Comparison of ENCODE assay signal across 12 cellular contexts in genomic region chr10:80412521-80412920, GRCh38. TPM values are rescaled to one million over a fixed set of nuclear protein-coding genes. Genes with fewer than 3 reads are reported as not detected.
DNase-seq lines count a peak whose midpoint lies in the region; ATAC-seq, FAIRE-seq and TF ChIP-seq lines count a peak whose summit lies in the region.
"Had no signal": no experiment of that assay in that cellular context is flagged by ENCODE, and none has a peak within 500 bp of the region (broad histone marks: within the 10 kb centered on the region; RNA-seq: fewer than 3 reads in every experiment).

No MANE protein-coding gene starts in this region.

- H3K4me1 Mint-ChIP-seq in nephron progenitor cell = peaks cover 91% of the 10 kb centered on the region

- peaks cover 10% of the 10 kb centered on the region; the same call in 1 of the 2 replicates for H4K20me1 ChIP-seq in HepG2 (ENCODE audit: insufficient read depth, low read length)

- DNase-seq in HepG2 (ENCODE audit: low spot score) (no peak), right lobe of liver (no peak), breast epithelium (ENCODE audit: low spot score in 2 of 2) (no peak), nephron progenitor cell (no peak), vagina (ENCODE audit: extremely low spot score in 2 of 2) (no peak), HCEC 1CT (no peak), T-helper 2 cell (no peak)
- DNase-seq: activated B cell treated with CpG ODN at 0.5 μM for 24 hours, NCI-H2171 treated with DMSO at 0.1 percent for 48 hours, occipital lobe had no signal

- no peak for TF ChIP-seq CTCF in HepG2 (CRISPR knock-in tag; IDR thresholded peaks at IDR 0.05)
- no peak for TF ChIP-seq CTCF in right lobe of liver (IDR thresholded peaks at IDR 0.05)
- TF ChIP-seq CTCF in breast epithelium (IDR thresholded peaks at IDR 0.05) = no peak
- TF ChIP-seq CTCF in nephron progenitor cell (IDR thresholded peaks at IDR 0.05) = no peak
- no peak for TF ChIP-seq CTCF in vagina (IDR thresholded peaks at IDR 0.05)

- H3K4me3 ChIP-seq in HepG2 (replicated peaks in 1 of 3; ENCODE audit: insufficient read depth in 1 of 3, low read depth in 2 of 3, low read length in 3 of 3) = no peak overlapping the region
- H3K4me3 ChIP-seq in right lobe of liver = no peak overlapping the region
- H3K4me3 ChIP-seq in breast epithelium = no peak overlapping the region
- H3K4me3 ChIP-seq in vagina = no peak overlapping the region

- no peaks in the 10 kb centered on the region for H3K9me3 Mint-ChIP-seq in nephron progenitor cell
- H3K9me3 Mint-ChIP-seq: activated B cell treated with CpG ODN at 0.5 μM for 24 hours had no signal

- no TSS peak for BruUV-seq in HepG2 (replicated peaks; lab: Mats Ljungman, UMichigan)

- TF ChIP-seq POLR2A in HepG2 (IDR thresholded peaks at IDR 0.05; ENCODE audit: insufficient read depth in 1 of 2, low read depth in 2 of 2, low read length in 2 of 2) (no peak), right lobe of liver (IDR thresholded peaks at IDR 0.05) (no peak), breast epithelium (IDR thresholded peaks at IDR 0.05) (no peak), vagina (IDR thresholded peaks at IDR 0.05) (no peak)

- in situ Hi-C loops in HepG2 (cut with HindIII; ENCODE audit: extremely low pct_ligation_motif_present, low pct_unique_long_range_greater_than_20kb) = no loop called here

- H3K4me2 ChIP-seq in HepG2 (ENCODE audit: low read depth, low read length) = peak overlapping the region; percentile 29; the same call in 1 of the 2 replicates

- H3K27ac ChIP-seq in HepG2 (ENCODE audit: extremely low read length, insufficient read depth, low read length) (peak overlapping the region; percentile 9), right lobe of liver (no peak overlapping the region), breast epithelium (peak overlapping the region; percentile 71 to 86), vagina (peak overlapping the region; percentile 73)

- peaks cover 78% of the 10 kb centered on the region for H3K4me1 ChIP-seq in HepG2 (ENCODE audit: insufficient read depth, low read length)
- peaks cover 0 to 67% (median 36%) of the 10 kb centered on the region in 4 donors for H3K4me1 ChIP-seq in right lobe of liver
- H3K4me1 ChIP-seq in breast epithelium = peaks cover 7 to 24% of the 10 kb centered on the region in 2 donors
- H3K4me1 ChIP-seq in vagina = peaks cover 88% of the 10 kb centered on the region

- H3K36me3 Mint-ChIP-seq in nephron progenitor cell (ENCODE audit: low read depth) = peaks cover 5% of the 10 kb centered on the region

- ATAC-seq in HepG2 = no peak
- no peak for ATAC-seq in right lobe of liver
- ATAC-seq in GM19328 (IDR thresholded peaks at IDR 0.05; ENCODE audit: unreplicated experiment) = no peak

- H3K27me3 Mint-ChIP-seq in nephron progenitor cell (ENCODE audit: low read depth, poor library complexity) = no peaks in the 10 kb centered on the region

- H3K79me2 ChIP-seq in HepG2 (ENCODE audit: insufficient read depth, low read length) = peaks cover 80% of the 10 kb centered on the region

- TF ChIP-seq EP300 in HepG2 (IDR thresholded peaks at IDR 0.05; ENCODE audit: low read depth in 2 of 2, low read length in 2 of 2) = no peak
- TF ChIP-seq EP300 in HepG2 (CRISPR knock-in tag; IDR thresholded peaks at IDR 0.05; ENCODE audit: borderline replicate concordance) = no peak

- no peaks in the 10 kb centered on the region; a peak in 1 of 5 replicates for H3K27me3 ChIP-seq in HepG2 (ENCODE audit: control insufficient read depth in 1 of 2, insufficient read depth in 2 of 2, low read length in 2 of 2)
- no peaks in the 10 kb centered on the region for H3K27me3 ChIP-seq in right lobe of liver
- no peaks in the 10 kb centered on the region for H3K27me3 ChIP-seq in breast epithelium
- no peaks in the 10 kb centered on the region for H3K27me3 ChIP-seq in vagina

- no peak for TF ChIP-seq RAD21 in HepG2 (CRISPR knock-in tag; IDR thresholded peaks at IDR 0.05)

- CTCF ChIA-PET in HepG2 (lab: Yijun Ruan, JAX; ENCODE audit: low intra/inter-chr PET ratio, low total read pairs) = no interaction called here

- peak overlapping the region; percentile 63 for H3K4me3 Mint-ChIP-seq in nephron progenitor cell
- H3K4me3 Mint-ChIP-seq: activated B cell treated with CpG ODN at 0.5 μM for 24 hours had no signal

- H3K27ac Mint-ChIP-seq in nephron progenitor cell = peak overlapping the region; percentile 97
- H3K27ac Mint-ChIP-seq: activated B cell treated with CpG ODN at 0.5 μM for 24 hours had no signal

- intact Hi-C loops in HepG2 (cut with micrococcal nuclease; ENCODE audit: unreplicated experiment) = no loop called here
- intact Hi-C loops in right lobe of liver (cut with DNase I) = no loop called here
- intact Hi-C loops in breast epithelium (cut with DNase I; ENCODE audit: low total_unique reads) = no loop called here
- intact Hi-C loops in vagina (cut with DNase I) = no loop called here

- H2AFZ ChIP-seq in HepG2 (ENCODE audit: low read length) = no peak overlapping the region

- WGBS in HepG2 (ENCODE audit: low lambda C conversion rate) = 96% methylated on average over 6 of the region's 6 CpGs
- 76% methylated on average over 3 of the region's 6 CpGs for WGBS in right lobe of liver (ENCODE audit: insufficient coverage, low coverage, low lambda C conversion rate, missing lambda C conversion rate)

- no peak for FAIRE-seq in HepG2 (lab: Jason Lieb, UNC)

- no peak overlapping the region for H3K9ac ChIP-seq in HepG2 (ENCODE audit: insufficient read depth, low read depth, low read length)

- POLR2A ChIA-PET in HepG2 (lab: Yijun Ruan, JAX) = interaction anchor here (1.3 kb wide), 1 partner anchor 86 kb away, joined by 6 read pairs; no protein-coding TSS in a partner anchor

- H3K9me3 ChIP-seq in HepG2 (ENCODE audit: low read length) = no peaks in the 10 kb centered on the region
- no peaks in the 10 kb centered on the region for H3K9me3 ChIP-seq in right lobe of liver
- H3K9me3 ChIP-seq in breast epithelium = no peaks in the 10 kb centered on the region
- H3K9me3 ChIP-seq in vagina = no peaks in the 10 kb centered on the region

- no peaks in the 10 kb centered on the region for H3K36me3 ChIP-seq in HepG2 (replicated peaks in 1 of 2; ENCODE audit: control insufficient read depth in 1 of 2, insufficient read depth in 2 of 2, low read length in 2 of 2)
- H3K36me3 ChIP-seq in right lobe of liver = no peaks in the 10 kb centered on the region
- H3K36me3 ChIP-seq in breast epithelium = no peaks in the 10 kb centered on the region
- no peaks in the 10 kb centered on the region for H3K36me3 ChIP-seq in vagina

RNA-seq across cellular contexts. Expression of gene PRXL2A, which starts 4.2 kb away (rescaled TPM):
- 57.4 and 79.9 TPM in 2 replicates for total RNA-seq in HepG2 (2016; rRNA removed; fragmentation: Illumina TruSeq; extraction: Trizol)
- total RNA-seq in HepG2 (2016; cell fraction: cytosol; rRNA removed; fragmentation: Illumina TruSeq; extraction: Trizol; ENCODE audit: low read depth) = 61.0 and 61.6 TPM in 2 replicates
- 60.4 and 81.6 TPM in 2 replicates for total RNA-seq in HepG2 (2016; cell fraction: insoluble cytoplasmic fraction; rRNA removed; fragmentation: Illumina TruSeq; extraction: Trizol)
- 103 and 106 TPM in 2 replicates for total RNA-seq in HepG2 (2016; cell fraction: membrane; rRNA removed; fragmentation: Illumina TruSeq; extraction: Trizol)
- total RNA-seq in HepG2 (2016; cell fraction: nucleus; rRNA removed; fragmentation: Illumina TruSeq; extraction: Trizol) = 46.3 and 54.0 TPM in 2 replicates
- 43.9 and 44.0 TPM in 2 replicates for polyA plus RNA-seq in HepG2 (2011; rRNA removed)
- 30.6 and 48.5 TPM in 2 replicates for polyA plus RNA-seq in HepG2 (2011; cell fraction: cytosol; rRNA removed)
- polyA plus RNA-seq in HepG2 (2011; cell fraction: nucleus; rRNA removed) = 9.3 and 15.2 TPM in 2 replicates
- polyA plus RNA-seq in HepG2 (2012) = 75.8 and 86.2 TPM in 2 replicates
- polyA plus RNA-seq in HepG2 (2016; cell fraction: cytosol; fragmentation: Illumina TruSeq; extraction: Trizol; ENCODE audit: low read depth) = 96.8 and 103 TPM in 2 replicates
- 78.0 and 79.1 TPM in 2 replicates for polyA plus RNA-seq in HepG2 (2016; cell fraction: insoluble cytoplasmic fraction; fragmentation: Illumina TruSeq; extraction: Trizol; ENCODE audit: low read depth)
- 115 and 119 TPM in 2 replicates for polyA plus RNA-seq in HepG2 (2016; cell fraction: membrane; fragmentation: Illumina TruSeq; extraction: Trizol; ENCODE audit: low read depth)
- 101 and 103 TPM in 2 replicates for polyA plus RNA-seq in HepG2 (2016; cell fraction: nucleus; fragmentation: Illumina TruSeq; extraction: Trizol; ENCODE audit: insufficient read depth, low read depth)
- 10.9 and 11.9 TPM in 2 replicates for polyA minus RNA-seq in HepG2 (2011; rRNA and poly(A)+ RNA removed; ENCODE audit: low replicate concordance)
- 18.7 and 25.3 TPM in 2 replicates for polyA minus RNA-seq in HepG2 (2011; cell fraction: cytosol; rRNA and poly(A)+ RNA removed)
- 10.4 and 12.6 TPM in 2 replicates for polyA minus RNA-seq in HepG2 (2011; cell fraction: nucleus; rRNA and poly(A)+ RNA removed)
- 10 to 100 TPM; 41.3 to 89.8 (median 80.5) TPM for total RNA-seq in right lobe of liver
- 100 to 1,000 TPM in 1 of 3 donors, 10 to 100 TPM in 2; 82.3 to 547 (median 88.4) TPM for total RNA-seq in breast epithelium
- total RNA-seq in vagina = 62.4 TPM

RNA-seq across cellular contexts. Expression of gene TSPAN14, which starts 41.6 kb away (rescaled TPM):
- 17.4 and 24.1 TPM in 2 replicates for total RNA-seq in HepG2 (2016; rRNA removed; fragmentation: Illumina TruSeq; extraction: Trizol)
- total RNA-seq in HepG2 (2016; cell fraction: cytosol; rRNA removed; fragmentation: Illumina TruSeq; extraction: Trizol; ENCODE audit: low read depth) = 5.0 and 6.4 TPM in 2 replicates
- total RNA-seq in HepG2 (2016; cell fraction: insoluble cytoplasmic fraction; rRNA removed; fragmentation: Illumina TruSeq; extraction: Trizol) = 16.0 and 24.8 TPM in 2 replicates
- 15.7 and 18.1 TPM in 2 replicates for total RNA-seq in HepG2 (2016; cell fraction: membrane; rRNA removed; fragmentation: Illumina TruSeq; extraction: Trizol)
- 28.9 and 38.5 TPM in 2 replicates for total RNA-seq in HepG2 (2016; cell fraction: nucleus; rRNA removed; fragmentation: Illumina TruSeq; extraction: Trizol)
- 73.8 and 80.6 TPM in 2 replicates for polyA plus RNA-seq in HepG2 (2011; rRNA removed)
- 66.9 and 68.7 TPM in 2 replicates for polyA plus RNA-seq in HepG2 (2011; cell fraction: cytosol; rRNA removed)
- polyA plus RNA-seq in HepG2 (2011; cell fraction: nucleus; rRNA removed) = 64.3 and 75.0 TPM in 2 replicates
- polyA plus RNA-seq in HepG2 (2012) = 36.4 and 39.6 TPM in 2 replicates
- 6.7 and 7.8 TPM in 2 replicates for polyA plus RNA-seq in HepG2 (2016; cell fraction: cytosol; fragmentation: Illumina TruSeq; extraction: Trizol; ENCODE audit: low read depth)
- polyA plus RNA-seq in HepG2 (2016; cell fraction: insoluble cytoplasmic fraction; fragmentation: Illumina TruSeq; extraction: Trizol; ENCODE audit: low read depth) = 19.6 and 25.9 TPM in 2 replicates
- polyA plus RNA-seq in HepG2 (2016; cell fraction: membrane; fragmentation: Illumina TruSeq; extraction: Trizol; ENCODE audit: low read depth) = 15.4 and 16.2 TPM in 2 replicates
- polyA plus RNA-seq in HepG2 (2016; cell fraction: nucleus; fragmentation: Illumina TruSeq; extraction: Trizol; ENCODE audit: insufficient read depth, low read depth) = 59.1 and 62.2 TPM in 2 replicates
- 22.0 and 139 TPM in 2 replicates for polyA minus RNA-seq in HepG2 (2011; rRNA and poly(A)+ RNA removed; ENCODE audit: low replicate concordance)
- polyA minus RNA-seq in HepG2 (2011; cell fraction: cytosol; rRNA and poly(A)+ RNA removed) = 48.1 and 54.0 TPM in 2 replicates
- polyA minus RNA-seq in HepG2 (2011; cell fraction: nucleus; rRNA and poly(A)+ RNA removed) = 39.9 and 48.0 TPM in 2 replicates
- total RNA-seq in right lobe of liver = 10 to 100 TPM; 22.1 to 39.0 (median 28.4) TPM
- total RNA-seq in breast epithelium = 10 to 100 TPM; 52.8 to 76.8 (median 74.8) TPM
- total RNA-seq in vagina = 98.0 TPM

RNA-seq across cellular contexts. Expression of gene DYDC2, which starts 55.9 kb away (rescaled TPM):
- total RNA-seq in HepG2 (2016; rRNA removed; fragmentation: Illumina TruSeq; extraction: Trizol) (2.3 and 4.2 TPM in 2 replicates), right lobe of liver (1 to 10 TPM in 2 of 6 experiments, under 1 TPM in 2, not detected in 2; 0.34 to 2.5 (median 0.84) TPM), breast epithelium (under 1 TPM in 1 of 3 donors, not detected in 2; 0.32 TPM), vagina (not detected)
- 2.6 and 2.8 TPM in 2 replicates for total RNA-seq in HepG2 (2016; cell fraction: cytosol; rRNA removed; fragmentation: Illumina TruSeq; extraction: Trizol; ENCODE audit: low read depth)
- total RNA-seq in HepG2 (2016; cell fraction: insoluble cytoplasmic fraction; rRNA removed; fragmentation: Illumina TruSeq; extraction: Trizol) = 2.9 and 3.6 TPM in 2 replicates
- total RNA-seq in HepG2 (2016; cell fraction: membrane; rRNA removed; fragmentation: Illumina TruSeq; extraction: Trizol) = 6.5 and 7.7 TPM in 2 replicates
- total RNA-seq in HepG2 (2016; cell fraction: nucleus; rRNA removed; fragmentation: Illumina TruSeq; extraction: Trizol) = 1.3 TPM in 2 replicates
- 0.98 and 2.3 TPM in 2 replicates for polyA plus RNA-seq in HepG2 (2011; rRNA removed)
- polyA plus RNA-seq in HepG2 (2011; cell fraction: cytosol; rRNA removed) = 0.59 and 1.8 TPM in 2 replicates
- 0.27 and 1.1 TPM in 2 replicates for polyA plus RNA-seq in HepG2 (2011; cell fraction: nucleus; rRNA removed)
- 4.0 and 6.8 TPM in 2 replicates for polyA plus RNA-seq in HepG2 (2012)
- polyA plus RNA-seq in HepG2 (2016; cell fraction: cytosol; fragmentation: Illumina TruSeq; extraction: Trizol; ENCODE audit: low read depth) = 3.9 and 4.9 TPM in 2 replicates
- polyA plus RNA-seq in HepG2 (2016; cell fraction: insoluble cytoplasmic fraction; fragmentation: Illumina TruSeq; extraction: Trizol; ENCODE audit: low read depth) = 3.9 and 4.6 TPM in 2 replicates
- 6.4 and 7.3 TPM in 2 replicates for polyA plus RNA-seq in HepG2 (2016; cell fraction: membrane; fragmentation: Illumina TruSeq; extraction: Trizol; ENCODE audit: low read depth)
- 3.3 and 6.0 TPM in 2 replicates for polyA plus RNA-seq in HepG2 (2016; cell fraction: nucleus; fragmentation: Illumina TruSeq; extraction: Trizol; ENCODE audit: insufficient read depth, low read depth)
- polyA minus RNA-seq in HepG2 (2011; rRNA and poly(A)+ RNA removed; ENCODE audit: low replicate concordance) = 0.32 TPM in 1 of 2 replicates, not detected in the other
- 0.53 and 1.3 TPM in 2 replicates for polyA minus RNA-seq in HepG2 (2011; cell fraction: cytosol; rRNA and poly(A)+ RNA removed)
- polyA minus RNA-seq in HepG2 (2011; cell fraction: nucleus; rRNA and poly(A)+ RNA removed) = 0.62 TPM in 1 of 2 replicates, not detected in the other
- total RNA-seq: activated B cell treated with CpG ODN at 0.5 μM for 24 hours, subcutaneous adipose tissue had no signal

RNA-seq across cellular contexts. Expression of gene DYDC1, which starts 56.0 kb away (rescaled TPM):
- not detected in 2 replicates for total RNA-seq in HepG2 (2016; rRNA removed; fragmentation: Illumina TruSeq; extraction: Trizol)
- total RNA-seq in HepG2 (2016; cell fraction: cytosol; rRNA removed; fragmentation: Illumina TruSeq; extraction: Trizol; ENCODE audit: low read depth) = not detected in 2 replicates
- not detected in 2 replicates for total RNA-seq in HepG2 (2016; cell fraction: insoluble cytoplasmic fraction; rRNA removed; fragmentation: Illumina TruSeq; extraction: Trizol)
- total RNA-seq in HepG2 (2016; cell fraction: membrane; rRNA removed; fragmentation: Illumina TruSeq; extraction: Trizol) = not detected in 2 replicates
- total RNA-seq in HepG2 (2016; cell fraction: nucleus; rRNA removed; fragmentation: Illumina TruSeq; extraction: Trizol) = not detected in 2 replicates
- not detected in 2 replicates for polyA plus RNA-seq in HepG2 (2011; rRNA removed)
- polyA plus RNA-seq in HepG2 (2011; cell fraction: cytosol; rRNA removed) = not detected in 2 replicates
- not detected in 2 replicates for polyA plus RNA-seq in HepG2 (2011; cell fraction: nucleus; rRNA removed)
- not detected in 2 replicates for polyA plus RNA-seq in HepG2 (2012)
- polyA plus RNA-seq in HepG2 (2016; cell fraction: cytosol; fragmentation: Illumina TruSeq; extraction: Trizol; ENCODE audit: low read depth) = not detected in 2 replicates
- polyA plus RNA-seq in HepG2 (2016; cell fraction: insoluble cytoplasmic fraction; fragmentation: Illumina TruSeq; extraction: Trizol; ENCODE audit: low read depth) = not detected in 2 replicates
- polyA plus RNA-seq in HepG2 (2016; cell fraction: membrane; fragmentation: Illumina TruSeq; extraction: Trizol; ENCODE audit: low read depth) = not detected in 2 replicates
- not detected in 2 replicates for polyA plus RNA-seq in HepG2 (2016; cell fraction: nucleus; fragmentation: Illumina TruSeq; extraction: Trizol; ENCODE audit: insufficient read depth, low read depth)
- not detected in 2 replicates for polyA minus RNA-seq in HepG2 (2011; rRNA and poly(A)+ RNA removed; ENCODE audit: low replicate concordance)
- polyA minus RNA-seq in HepG2 (2011; cell fraction: cytosol; rRNA and poly(A)+ RNA removed) = not detected in 2 replicates
- not detected in 2 replicates for polyA minus RNA-seq in HepG2 (2011; cell fraction: nucleus; rRNA and poly(A)+ RNA removed)
- not detected for total RNA-seq in right lobe of liver
- total RNA-seq in breast epithelium = not detected
- not detected for total RNA-seq in vagina
- total RNA-seq: activated B cell treated with CpG ODN at 0.5 μM for 24 hours, occipital lobe, subcutaneous adipose tissue had no signal

Comparison
In these comparisons a context has a peak if more than half of its experiments do, and no peak if none do; other contexts are left out.
1. H3K27ac ChIP-seq: peak in HepG2 (single experiment), breast epithelium (2 of 2) and vagina (single experiment); none in right lobe of liver (0 of 3).